1 cellular context compared by ENCODE assay signal in genomic region chr5:72281430-72281763, GRCh38.
A peak's percentile ranks its signal among the peaks of the same experiment; 100 is the strongest.
TF ChIP-seq lines count a peak whose summit lies in the region.

No MANE protein-coding gene starts in this region.

TF ChIP-seq in K562, 482 proteins besides CTCF, POLR2A, EP300 and RAD21:
- no peak for TF ChIP-seq ZNF311 (CRISPR knock-in tag; IDR thresholded peaks at IDR 0.05)
- TF ChIP-seq TBP (optimal IDR thresholded peaks at IDR 0.05; ENCODE audit: low read depth, low read length), result no peak
- no peak for TF ChIP-seq ZNF239 (CRISPR knock-in tag; IDR thresholded peaks at IDR 0.05)
- TF ChIP-seq SMAD3 (CRISPR knock-in tag; conservative IDR thresholded peaks at IDR 0.05), result 0 out of 2 replicates have a peak, but pooled peaks have one; percentile 8
- peak; percentile 39; the same call in 1 of the 2 replicates for TF ChIP-seq HINFP (tag; conservative IDR thresholded peaks at IDR 0.05; ENCODE audit: low read depth)
- TF ChIP-seq ZNF175 (CRISPR knock-in tag; IDR thresholded peaks at IDR 0.05; ENCODE audit: low read depth), result peak; percentile 51
- TF ChIP-seq ZNF324 (CRISPR knock-in tag; IDR thresholded peaks at IDR 0.05), result no peak
- TF ChIP-seq IRF1 (CRISPR knock-in tag; IDR thresholded peaks at IDR 0.05; ENCODE audit: borderline replicate concordance), result no peak
- no peak for TF ChIP-seq ZNF212 (CRISPR knock-in tag; IDR thresholded peaks at IDR 0.05)
- TF ChIP-seq EGR1 (conservative IDR thresholded peaks at IDR 0.05), result no peak
- TF ChIP-seq HBP1 (CRISPR knock-in tag; IDR thresholded peaks at IDR 0.05), result no peak
- no peak for TF ChIP-seq MLLT1 (IDR thresholded peaks at IDR 0.05)
- 0 out of 2 replicates have a peak, but pooled peaks have one; percentile 64 for TF ChIP-seq RHOXF2B (CRISPR knock-in tag; conservative IDR thresholded peaks at IDR 0.05)
- no peak for TF ChIP-seq BCL6 (CRISPR knock-in tag; IDR thresholded peaks at IDR 0.05)
- 0 out of 2 replicates have a peak, but pooled peaks have one; percentile 12 for TF ChIP-seq GABPA (tag; conservative IDR thresholded peaks at IDR 0.05; ENCODE audit: low read depth)
- TF ChIP-seq RBM34 (IDR thresholded peaks at IDR 0.05; ENCODE audit: borderline replicate concordance, insufficient read depth, low read length), result no peak
- no peak for TF ChIP-seq TRIM28 (IDR thresholded peaks at IDR 0.05)
- no peak for TF ChIP-seq CEBPG (CRISPR knock-in tag; IDR thresholded peaks at IDR 0.05)
- TF ChIP-seq CEBPG (tag; conservative IDR thresholded peaks at IDR 0.05 in 1 of 2, IDR thresholded peaks at IDR 0.05 in 1 of 2), result no peak
- no peak for TF ChIP-seq MEIS2 (IDR thresholded peaks at IDR 0.05; ENCODE audit: partially characterized antibody)
- no peak for TF ChIP-seq YBX1 (IDR thresholded peaks at IDR 0.05)
- TF ChIP-seq KDM2B (CRISPR knock-in tag; IDR thresholded peaks at IDR 0.05), result no peak
- no peak for TF ChIP-seq ZC3H4 (CRISPR knock-in tag; IDR thresholded peaks at IDR 0.05; ENCODE audit: borderline replicate concordance)
- TF ChIP-seq COPS2 (conservative IDR thresholded peaks at IDR 0.05), result no peak
- no peak for TF ChIP-seq RBM39 (optimal IDR thresholded peaks at IDR 0.05; ENCODE audit: low read depth, low read length)
- TF ChIP-seq FOXO4 (CRISPR knock-in tag; IDR thresholded peaks at IDR 0.05), result no peak
- no peak for TF ChIP-seq FOXJ2 (tag; IDR thresholded peaks at IDR 0.05)
- TF ChIP-seq MLX (CRISPR knock-in tag; conservative IDR thresholded peaks at IDR 0.05), result no peak
- no peak for TF ChIP-seq SMARCB1 (IDR thresholded peaks at IDR 0.05; ENCODE audit: insufficient read length, low read depth)
- no peak for TF ChIP-seq TCF3 (CRISPR knock-in tag; IDR thresholded peaks at IDR 0.05)
- TF ChIP-seq ARNT (IDR thresholded peaks at IDR 0.05), result no peak
- no peak for TF ChIP-seq ZBTB8A (IDR thresholded peaks at IDR 0.05; ENCODE audit: partially characterized antibody)
- no peak for TF ChIP-seq GMEB1 (CRISPR knock-in tag; IDR thresholded peaks at IDR 0.05)
- TF ChIP-seq JUN (IDR thresholded peaks at IDR 0.05; ENCODE audit: borderline replicate concordance, low read depth, low read length), result no peak
- TF ChIP-seq JUN (CRISPR knock-in tag; IDR thresholded peaks at IDR 0.05; ENCODE audit: borderline replicate concordance), result no peak
- no peak for TF ChIP-seq AFF1 (IDR thresholded peaks at IDR 0.05; ENCODE audit: low read depth in 1 of 2, partially characterized antibody in 2 of 2)
- TF ChIP-seq ETS2 (tag; IDR thresholded peaks at IDR 0.05; ENCODE audit: borderline replicate concordance, poor library complexity, severe bottlenecking), result no peak
- 0 out of 2 replicates have a peak, but pooled peaks have one; percentile 28 for TF ChIP-seq BRD4 (IDR thresholded peaks at IDR 0.05)
- no peak for TF ChIP-seq ETS1 (conservative IDR thresholded peaks at IDR 0.05; ENCODE audit: control insufficient read depth, low read depth, low read length)
- TF ChIP-seq ESRRB (CRISPR knock-in tag; IDR thresholded peaks at IDR 0.05; ENCODE audit: borderline replicate concordance), result no peak
- TF ChIP-seq CREB5 (CRISPR knock-in tag; IDR thresholded peaks at IDR 0.05), result 0 out of 2 replicates have a peak, but pooled peaks have one; percentile 20
- TF ChIP-seq NFYB (IDR thresholded peaks at IDR 0.05; ENCODE audit: extremely low read depth, insufficient read length), result no peak
- TF ChIP-seq LCOR (CRISPR knock-in tag; IDR thresholded peaks at IDR 0.05), result no peak
- TF ChIP-seq HMBOX1 (IDR thresholded peaks at IDR 0.05), result no peak
- TF ChIP-seq RFX7 (CRISPR knock-in tag; IDR thresholded peaks at IDR 0.05), result no peak
- no peak for TF ChIP-seq SIRT6 (IDR thresholded peaks at IDR 0.05; ENCODE audit: low read depth, low read length)
- no peak for TF ChIP-seq SMARCA5 (IDR thresholded peaks at IDR 0.05)
- TF ChIP-seq NONO (IDR thresholded peaks at IDR 0.05; ENCODE audit: low read depth in 2 of 2, low read length in 1 of 2), result no peak
